1 cellular context compared by ENCODE assay signal in the genomic region with DNA sequence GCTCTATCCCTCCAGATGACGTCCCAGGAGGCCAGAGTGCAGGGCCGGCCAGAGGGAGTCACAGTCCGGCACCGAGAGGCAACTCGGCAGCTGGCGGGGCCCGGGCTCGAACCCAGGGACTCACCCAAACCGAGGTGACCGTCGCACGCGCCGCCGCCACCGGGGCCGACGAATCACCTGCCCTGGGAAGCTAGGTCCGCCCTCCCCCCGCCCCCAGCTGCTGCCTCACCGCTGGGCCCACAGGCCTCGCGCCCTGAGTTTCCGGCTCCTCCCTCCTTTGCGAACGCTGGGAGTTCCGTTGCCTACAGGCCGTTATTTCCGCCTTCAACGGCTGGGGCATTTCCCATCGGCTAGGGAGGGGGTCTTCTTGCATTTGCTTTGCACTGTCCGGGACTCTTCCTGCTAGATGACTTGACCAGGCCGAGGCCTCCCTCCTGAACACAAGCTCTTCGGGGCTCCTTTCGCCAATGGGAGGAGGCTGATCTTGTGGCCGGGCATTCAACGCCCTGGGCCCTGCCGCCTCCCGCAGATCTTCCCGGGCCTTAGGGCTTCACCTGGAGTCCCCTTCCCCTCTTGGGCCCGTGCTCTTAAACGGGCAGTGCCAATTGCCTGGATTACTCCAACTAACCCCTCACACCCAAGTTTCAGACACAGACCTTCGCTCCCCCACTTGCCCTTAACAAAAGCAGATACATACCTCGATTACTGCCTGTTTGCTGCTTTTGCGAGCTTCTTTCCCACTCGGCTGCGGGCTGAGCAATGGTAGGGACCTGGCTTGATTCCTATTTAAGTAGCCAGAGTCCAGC.
TF ChIP-seq lines count a peak whose summit lies in the region.

A gene (minus strand): TSS at position 184 of the 806 bp plus-strand sequence. CDS start 4,674 bp downstream, outside the sequence.

TF ChIP-seq in K562, 482 proteins besides CTCF, POLR2A, EP300 and RAD21 (continued from another document and continues in another):
- TF ChIP-seq, protein P1, sequence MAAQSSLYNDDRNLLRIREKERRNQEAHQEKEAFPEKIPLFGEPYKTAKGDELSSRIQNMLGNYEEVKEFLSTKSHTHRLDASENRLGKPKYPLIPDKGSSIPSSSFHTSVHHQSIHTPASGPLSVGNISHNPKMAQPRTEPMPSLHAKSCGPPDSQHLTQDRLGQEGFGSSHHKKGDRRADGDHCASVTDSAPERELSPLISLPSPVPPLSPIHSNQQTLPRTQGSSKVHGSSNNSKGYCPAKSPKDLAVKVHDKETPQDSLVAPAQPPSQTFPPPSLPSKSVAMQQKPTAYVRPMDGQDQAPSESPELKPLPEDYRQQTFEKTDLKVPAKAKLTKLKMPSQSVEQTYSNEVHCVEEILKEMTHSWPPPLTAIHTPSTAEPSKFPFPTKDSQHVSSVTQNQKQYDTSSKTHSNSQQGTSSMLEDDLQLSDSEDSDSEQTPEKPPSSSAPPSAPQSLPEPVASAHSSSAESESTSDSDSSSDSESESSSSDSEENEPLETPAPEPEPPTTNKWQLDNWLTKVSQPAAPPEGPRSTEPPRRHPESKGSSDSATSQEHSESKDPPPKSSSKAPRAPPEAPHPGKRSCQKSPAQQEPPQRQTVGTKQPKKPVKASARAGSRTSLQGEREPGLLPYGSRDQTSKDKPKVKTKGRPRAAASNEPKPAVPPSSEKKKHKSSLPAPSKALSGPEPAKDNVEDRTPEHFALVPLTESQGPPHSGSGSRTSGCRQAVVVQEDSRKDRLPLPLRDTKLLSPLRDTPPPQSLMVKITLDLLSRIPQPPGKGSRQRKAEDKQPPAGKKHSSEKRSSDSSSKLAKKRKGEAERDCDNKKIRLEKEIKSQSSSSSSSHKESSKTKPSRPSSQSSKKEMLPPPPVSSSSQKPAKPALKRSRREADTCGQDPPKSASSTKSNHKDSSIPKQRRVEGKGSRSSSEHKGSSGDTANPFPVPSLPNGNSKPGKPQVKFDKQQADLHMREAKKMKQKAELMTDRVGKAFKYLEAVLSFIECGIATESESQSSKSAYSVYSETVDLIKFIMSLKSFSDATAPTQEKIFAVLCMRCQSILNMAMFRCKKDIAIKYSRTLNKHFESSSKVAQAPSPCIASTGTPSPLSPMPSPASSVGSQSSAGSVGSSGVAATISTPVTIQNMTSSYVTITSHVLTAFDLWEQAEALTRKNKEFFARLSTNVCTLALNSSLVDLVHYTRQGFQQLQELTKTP (IDR thresholded peaks at IDR 0.05; ENCODE audit: low read depth in 1 of 2, partially characterized antibody in 2 of 2), result peak in 1 of 2 experiments; percentile 11
- TF ChIP-seq, protein P2, sequence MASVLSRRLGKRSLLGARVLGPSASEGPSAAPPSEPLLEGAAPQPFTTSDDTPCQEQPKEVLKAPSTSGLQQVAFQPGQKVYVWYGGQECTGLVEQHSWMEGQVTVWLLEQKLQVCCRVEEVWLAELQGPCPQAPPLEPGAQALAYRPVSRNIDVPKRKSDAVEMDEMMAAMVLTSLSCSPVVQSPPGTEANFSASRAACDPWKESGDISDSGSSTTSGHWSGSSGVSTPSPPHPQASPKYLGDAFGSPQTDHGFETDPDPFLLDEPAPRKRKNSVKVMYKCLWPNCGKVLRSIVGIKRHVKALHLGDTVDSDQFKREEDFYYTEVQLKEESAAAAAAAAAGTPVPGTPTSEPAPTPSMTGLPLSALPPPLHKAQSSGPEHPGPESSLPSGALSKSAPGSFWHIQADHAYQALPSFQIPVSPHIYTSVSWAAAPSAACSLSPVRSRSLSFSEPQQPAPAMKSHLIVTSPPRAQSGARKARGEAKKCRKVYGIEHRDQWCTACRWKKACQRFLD (CRISPR knock-in tag; IDR thresholded peaks at IDR 0.05), result no peak
- no peak for TF ChIP-seq SP2 (IDR thresholded peaks at IDR 0.05; ENCODE audit: extremely low read depth, low read depth, low read length, poor library complexity, severe bottlenecking)
- TF ChIP-seq SIN3A (IDR thresholded peaks at IDR 0.05; ENCODE audit: borderline replicate concordance in 2 of 2, control insufficient read depth in 1 of 2, low read depth in 2 of 2, low read length in 2 of 2), result peak; percentile 37 to 78; a peak in 2 of 4 replicates
- TF ChIP-seq POU5F1 (IDR thresholded peaks at IDR 0.05; ENCODE audit: borderline replicate concordance, low read depth, low read length, partially characterized antibody), result no peak
- TF ChIP-seq MTA3 (IDR thresholded peaks at IDR 0.05; ENCODE audit: borderline replicate concordance), result peak; percentile 85; the same call in 1 of the 2 replicates
- TF ChIP-seq ZNF347 (CRISPR knock-in tag; IDR thresholded peaks at IDR 0.05; ENCODE audit: low read depth), result no peak
- TF ChIP-seq, protein P3, sequence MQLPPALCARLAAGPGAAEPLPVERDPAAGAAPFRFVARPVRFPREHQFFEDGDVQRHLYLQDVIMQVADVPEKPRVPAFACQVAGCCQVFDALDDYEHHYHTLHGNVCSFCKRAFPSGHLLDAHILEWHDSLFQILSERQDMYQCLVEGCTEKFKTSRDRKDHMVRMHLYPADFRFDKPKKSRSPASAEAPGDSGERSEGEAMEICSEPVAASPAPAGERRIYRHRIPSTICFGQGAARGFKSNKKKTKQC (CRISPR knock-in tag; IDR thresholded peaks at IDR 0.05), result peak; percentile 59; the same call in 1 of the 2 replicates
- TF ChIP-seq ZNF696 (CRISPR knock-in tag; conservative IDR thresholded peaks at IDR 0.05), result no peak
- TF ChIP-seq ZNF274 (IDR thresholded peaks at IDR 0.05; ENCODE audit: borderline replicate concordance, low read depth, low read length), result no peak; the same call in 1 of the 2 replicates
- TF ChIP-seq, protein P4, sequence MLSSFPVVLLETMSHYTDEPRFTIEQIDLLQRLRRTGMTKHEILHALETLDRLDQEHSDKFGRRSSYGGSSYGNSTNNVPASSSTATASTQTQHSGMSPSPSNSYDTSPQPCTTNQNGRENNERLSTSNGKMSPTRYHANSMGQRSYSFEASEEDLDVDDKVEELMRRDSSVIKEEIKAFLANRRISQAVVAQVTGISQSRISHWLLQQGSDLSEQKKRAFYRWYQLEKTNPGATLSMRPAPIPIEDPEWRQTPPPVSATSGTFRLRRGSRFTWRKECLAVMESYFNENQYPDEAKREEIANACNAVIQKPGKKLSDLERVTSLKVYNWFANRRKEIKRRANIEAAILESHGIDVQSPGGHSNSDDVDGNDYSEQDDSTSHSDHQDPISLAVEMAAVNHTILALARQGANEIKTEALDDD (IDR thresholded peaks at IDR 0.05), result no peak
- no peak for TF ChIP-seq NFE2L1 (tag; IDR thresholded peaks at IDR 0.05; ENCODE audit: borderline replicate concordance, low read depth)
- no peak for TF ChIP-seq CCAR2 (IDR thresholded peaks at IDR 0.05; ENCODE audit: low read depth, low read length)
- TF ChIP-seq SREBF1 (IDR thresholded peaks at IDR 0.05; ENCODE audit: borderline replicate concordance, low read depth, low read length), result no peak
- TF ChIP-seq KDM5B (IDR thresholded peaks at IDR 0.05; ENCODE audit: insufficient replicate concordance, low read depth, low read length), result peak; percentile 73
- TF ChIP-seq, protein P5, sequence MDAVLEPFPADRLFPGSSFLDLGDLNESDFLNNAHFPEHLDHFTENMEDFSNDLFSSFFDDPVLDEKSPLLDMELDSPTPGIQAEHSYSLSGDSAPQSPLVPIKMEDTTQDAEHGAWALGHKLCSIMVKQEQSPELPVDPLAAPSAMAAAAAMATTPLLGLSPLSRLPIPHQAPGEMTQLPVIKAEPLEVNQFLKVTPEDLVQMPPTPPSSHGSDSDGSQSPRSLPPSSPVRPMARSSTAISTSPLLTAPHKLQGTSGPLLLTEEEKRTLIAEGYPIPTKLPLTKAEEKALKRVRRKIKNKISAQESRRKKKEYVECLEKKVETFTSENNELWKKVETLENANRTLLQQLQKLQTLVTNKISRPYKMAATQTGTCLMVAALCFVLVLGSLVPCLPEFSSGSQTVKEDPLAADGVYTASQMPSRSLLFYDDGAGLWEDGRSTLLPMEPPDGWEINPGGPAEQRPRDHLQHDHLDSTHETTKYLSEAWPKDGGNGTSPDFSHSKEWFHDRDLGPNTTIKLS (IDR thresholded peaks at IDR 0.05; ENCODE audit: borderline replicate concordance, low read depth), result 0 out of 2 replicates have a peak, but pooled peaks have one; percentile 50
- TF ChIP-seq, protein P6, sequence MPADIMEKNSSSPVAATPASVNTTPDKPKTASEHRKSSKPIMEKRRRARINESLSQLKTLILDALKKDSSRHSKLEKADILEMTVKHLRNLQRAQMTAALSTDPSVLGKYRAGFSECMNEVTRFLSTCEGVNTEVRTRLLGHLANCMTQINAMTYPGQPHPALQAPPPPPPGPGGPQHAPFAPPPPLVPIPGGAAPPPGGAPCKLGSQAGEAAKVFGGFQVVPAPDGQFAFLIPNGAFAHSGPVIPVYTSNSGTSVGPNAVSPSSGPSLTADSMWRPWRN (IDR thresholded peaks at IDR 0.05; ENCODE audit: low read depth), result 0 out of 2 replicates have a peak, but pooled peaks have one; percentile 11
- TF ChIP-seq, protein P7, sequence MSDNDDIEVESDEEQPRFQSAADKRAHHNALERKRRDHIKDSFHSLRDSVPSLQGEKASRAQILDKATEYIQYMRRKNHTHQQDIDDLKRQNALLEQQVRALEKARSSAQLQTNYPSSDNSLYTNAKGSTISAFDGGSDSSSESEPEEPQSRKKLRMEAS (CRISPR knock-in tag; IDR thresholded peaks at IDR 0.05), result peak; percentile 97
- TF ChIP-seq LEF1 (IDR thresholded peaks at IDR 0.05), result 0 out of 2 replicates have a peak, but pooled peaks have one; percentile 38
- TF ChIP-seq, protein P8, sequence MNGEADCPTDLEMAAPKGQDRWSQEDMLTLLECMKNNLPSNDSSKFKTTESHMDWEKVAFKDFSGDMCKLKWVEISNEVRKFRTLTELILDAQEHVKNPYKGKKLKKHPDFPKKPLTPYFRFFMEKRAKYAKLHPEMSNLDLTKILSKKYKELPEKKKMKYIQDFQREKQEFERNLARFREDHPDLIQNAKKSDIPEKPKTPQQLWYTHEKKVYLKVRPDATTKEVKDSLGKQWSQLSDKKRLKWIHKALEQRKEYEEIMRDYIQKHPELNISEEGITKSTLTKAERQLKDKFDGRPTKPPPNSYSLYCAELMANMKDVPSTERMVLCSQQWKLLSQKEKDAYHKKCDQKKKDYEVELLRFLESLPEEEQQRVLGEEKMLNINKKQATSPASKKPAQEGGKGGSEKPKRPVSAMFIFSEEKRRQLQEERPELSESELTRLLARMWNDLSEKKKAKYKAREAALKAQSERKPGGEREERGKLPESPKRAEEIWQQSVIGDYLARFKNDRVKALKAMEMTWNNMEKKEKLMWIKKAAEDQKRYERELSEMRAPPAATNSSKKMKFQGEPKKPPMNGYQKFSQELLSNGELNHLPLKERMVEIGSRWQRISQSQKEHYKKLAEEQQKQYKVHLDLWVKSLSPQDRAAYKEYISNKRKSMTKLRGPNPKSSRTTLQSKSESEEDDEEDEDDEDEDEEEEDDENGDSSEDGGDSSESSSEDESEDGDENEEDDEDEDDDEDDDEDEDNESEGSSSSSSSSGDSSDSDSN (IDR thresholded peaks at IDR 0.05; ENCODE audit: borderline replicate concordance in 1 of 2, low read depth in 2 of 2, low read length in 2 of 2), result peak; percentile 83 to 87; a peak in 2 of 4 replicates
- TF ChIP-seq POLR3A (IDR thresholded peaks at IDR 0.05; ENCODE audit: borderline replicate concordance, extremely low read depth, insufficient read depth, insufficient read length), result no peak
- peak; percentile 49; the same call in 1 of the 2 replicates for TF ChIP-seq E2F3 (CRISPR knock-in tag; IDR thresholded peaks at IDR 0.05)
- peak; percentile 64 for TF ChIP-seq ZKSCAN1 (IDR thresholded peaks at IDR 0.05; ENCODE audit: low read depth, low read length)
- peak; percentile 62; the same call in 1 of the 2 replicates for TF ChIP-seq POLR2AphosphoS5 (IDR thresholded peaks at IDR 0.05; ENCODE audit: control insufficient read depth, insufficient read depth, low read depth, low read length)
- TF ChIP-seq TAF1 (IDR thresholded peaks at IDR 0.05; ENCODE audit: control insufficient read depth, extremely low read depth, insufficient read depth, low read length, severe bottlenecking), result peak; percentile 75
- TF ChIP-seq DACH1 (IDR thresholded peaks at IDR 0.05; ENCODE audit: partially characterized antibody), result peak; percentile 75
- TF ChIP-seq EHMT2 (IDR thresholded peaks at IDR 0.05), result no peak
- no peak for TF ChIP-seq RHOXF2B (CRISPR knock-in tag; conservative IDR thresholded peaks at IDR 0.05)
- TF ChIP-seq RBM15 (IDR thresholded peaks at IDR 0.05; ENCODE audit: insufficient read depth, low read length), result no peak
- TF ChIP-seq ZEB2 (IDR thresholded peaks at IDR 0.05), result no peak
- no peak for TF ChIP-seq STAT5A (IDR thresholded peaks at IDR 0.05; ENCODE audit: borderline replicate concordance, low read length)
- TF ChIP-seq HDAC1 (IDR thresholded peaks at IDR 0.05), result peak in 1 of 2 experiments; percentile 43; a peak in 2 of 4 replicates
- TF ChIP-seq ZNF583 (CRISPR knock-in tag; IDR thresholded peaks at IDR 0.05), result 0 out of 2 replicates have a peak, but pooled peaks have one; percentile 53
- TF ChIP-seq, protein P9, sequence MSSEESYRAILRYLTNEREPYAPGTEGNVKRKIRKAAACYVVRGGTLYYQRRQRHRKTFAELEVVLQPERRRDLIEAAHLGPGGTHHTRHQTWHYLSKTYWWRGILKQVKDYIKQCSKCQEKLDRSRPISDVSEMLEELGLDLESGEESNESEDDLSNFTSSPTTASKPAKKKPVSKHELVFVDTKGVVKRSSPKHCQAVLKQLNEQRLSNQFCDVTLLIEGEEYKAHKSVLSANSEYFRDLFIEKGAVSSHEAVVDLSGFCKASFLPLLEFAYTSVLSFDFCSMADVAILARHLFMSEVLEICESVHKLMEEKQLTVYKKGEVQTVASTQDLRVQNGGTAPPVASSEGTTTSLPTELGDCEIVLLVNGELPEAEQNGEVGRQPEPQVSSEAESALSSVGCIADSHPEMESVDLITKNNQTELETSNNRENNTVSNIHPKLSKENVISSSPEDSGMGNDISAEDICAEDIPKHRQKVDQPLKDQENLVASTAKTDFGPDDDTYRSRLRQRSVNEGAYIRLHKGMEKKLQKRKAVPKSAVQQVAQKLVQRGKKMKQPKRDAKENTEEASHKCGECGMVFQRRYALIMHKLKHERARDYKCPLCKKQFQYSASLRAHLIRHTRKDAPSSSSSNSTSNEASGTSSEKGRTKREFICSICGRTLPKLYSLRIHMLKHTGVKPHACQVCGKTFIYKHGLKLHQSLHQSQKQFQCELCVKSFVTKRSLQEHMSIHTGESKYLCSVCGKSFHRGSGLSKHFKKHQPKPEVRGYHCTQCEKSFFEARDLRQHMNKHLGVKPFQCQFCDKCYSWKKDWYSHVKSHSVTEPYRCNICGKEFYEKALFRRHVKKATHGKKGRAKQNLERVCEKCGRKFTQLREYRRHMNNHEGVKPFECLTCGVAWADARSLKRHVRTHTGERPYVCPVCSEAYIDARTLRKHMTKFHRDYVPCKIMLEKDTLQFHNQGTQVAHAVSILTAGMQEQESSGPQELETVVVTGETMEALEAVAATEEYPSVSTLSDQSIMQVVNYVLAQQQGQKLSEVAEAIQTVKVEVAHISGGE (CRISPR knock-in tag; IDR thresholded peaks at IDR 0.05), result peak in 1 of 3 experiments; percentile 78; a peak in 2 of 6 replicates
- no peak for TF ChIP-seq SAFB (IDR thresholded peaks at IDR 0.05; ENCODE audit: borderline replicate concordance, low read depth, low read length)
- 0 out of 2 replicates have a peak, but pooled peaks have one; percentile 45 for TF ChIP-seq NR2F6 (CRISPR knock-in tag; IDR thresholded peaks at IDR 0.05)
- TF ChIP-seq SMARCB1 (IDR thresholded peaks at IDR 0.05; ENCODE audit: insufficient read length, low read depth), result no peak
- peak; percentile 91 for TF ChIP-seq BHLHE40 (IDR thresholded peaks at IDR 0.05; ENCODE audit: low read length)
- TF ChIP-seq STAT5B (CRISPR knock-in tag; IDR thresholded peaks at IDR 0.05), result no peak
- no peak for TF ChIP-seq FOXJ3 (CRISPR knock-in tag; IDR thresholded peaks at IDR 0.05)
- TF ChIP-seq CEBPB (tag; IDR thresholded peaks at IDR 0.05), result no peak
- TF ChIP-seq ESRRA (IDR thresholded peaks at IDR 0.05; ENCODE audit: borderline replicate concordance, low read depth), result peak; percentile 61
